Comparison of ENCODE assay signal across 8 cellular contexts in genomic region chr19:1039646-1040475, GRCh38. TPM values are rescaled to one million over a fixed set of nuclear protein-coding genes. Genes with fewer than 3 reads are reported as not detected.
A peak's percentile ranks its signal among the peaks of the same experiment; 100 is the strongest.
DNase-seq lines count a peak whose midpoint lies in the region; ATAC-seq and TF ChIP-seq lines count a peak whose summit lies in the region.

A gene with protein sequence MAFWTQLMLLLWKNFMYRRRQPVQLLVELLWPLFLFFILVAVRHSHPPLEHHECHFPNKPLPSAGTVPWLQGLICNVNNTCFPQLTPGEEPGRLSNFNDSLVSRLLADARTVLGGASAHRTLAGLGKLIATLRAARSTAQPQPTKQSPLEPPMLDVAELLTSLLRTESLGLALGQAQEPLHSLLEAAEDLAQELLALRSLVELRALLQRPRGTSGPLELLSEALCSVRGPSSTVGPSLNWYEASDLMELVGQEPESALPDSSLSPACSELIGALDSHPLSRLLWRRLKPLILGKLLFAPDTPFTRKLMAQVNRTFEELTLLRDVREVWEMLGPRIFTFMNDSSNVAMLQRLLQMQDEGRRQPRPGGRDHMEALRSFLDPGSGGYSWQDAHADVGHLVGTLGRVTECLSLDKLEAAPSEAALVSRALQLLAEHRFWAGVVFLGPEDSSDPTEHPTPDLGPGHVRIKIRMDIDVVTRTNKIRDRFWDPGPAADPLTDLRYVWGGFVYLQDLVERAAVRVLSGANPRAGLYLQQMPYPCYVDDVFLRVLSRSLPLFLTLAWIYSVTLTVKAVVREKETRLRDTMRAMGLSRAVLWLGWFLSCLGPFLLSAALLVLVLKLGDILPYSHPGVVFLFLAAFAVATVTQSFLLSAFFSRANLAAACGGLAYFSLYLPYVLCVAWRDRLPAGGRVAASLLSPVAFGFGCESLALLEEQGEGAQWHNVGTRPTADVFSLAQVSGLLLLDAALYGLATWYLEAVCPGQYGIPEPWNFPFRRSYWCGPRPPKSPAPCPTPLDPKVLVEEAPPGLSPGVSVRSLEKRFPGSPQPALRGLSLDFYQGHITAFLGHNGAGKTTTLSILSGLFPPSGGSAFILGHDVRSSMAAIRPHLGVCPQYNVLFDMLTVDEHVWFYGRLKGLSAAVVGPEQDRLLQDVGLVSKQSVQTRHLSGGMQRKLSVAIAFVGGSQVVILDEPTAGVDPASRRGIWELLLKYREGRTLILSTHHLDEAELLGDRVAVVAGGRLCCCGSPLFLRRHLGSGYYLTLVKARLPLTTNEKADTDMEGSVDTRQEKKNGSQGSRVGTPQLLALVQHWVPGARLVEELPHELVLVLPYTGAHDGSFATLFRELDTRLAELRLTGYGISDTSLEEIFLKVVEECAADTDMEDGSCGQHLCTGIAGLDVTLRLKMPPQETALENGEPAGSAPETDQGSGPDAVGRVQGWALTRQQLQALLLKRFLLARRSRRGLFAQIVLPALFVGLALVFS (N-terminal part only) (plus strand): TSS chr19:1040107. CDS start chr19:1041362, 1,255 bp downstream.

- H3K4me3 ChIP-seq in GM12875 (ENCODE audit: low read depth, low read length) (peak within 1 kb of the TSS; percentile 64), cardiac muscle cell (peak within 1 kb of the TSS; percentile 38), parathyroid adenoma (ENCODE audit: low read depth, low read length) (peak within 1 kb of the TSS; percentile 63), tibial nerve (peak within 1 kb of the TSS; percentile 28 to 59 (median 55))

- peaks cover 8% of the 10 kb centered on the region for H3K4me1 ChIP-seq in cardiac muscle cell (ENCODE audit: low read depth)
- H3K4me1 ChIP-seq in parathyroid adenoma, result peaks cover 5% of the 10 kb centered on the region
- peaks cover 0 to 55% (median 25%) of the 10 kb centered on the region in 4 donors for H3K4me1 ChIP-seq in tibial nerve

- no peaks in the 10 kb centered on the region for H3K79me2 ChIP-seq in parathyroid adenoma

- peak in 1 of 2 donors; percentile 30 for TF ChIP-seq POLR2A in tibial nerve (IDR thresholded peaks at IDR 0.05)

- ATAC-seq in HG02798 (IDR thresholded peaks at IDR 0.05; ENCODE audit: poor library complexity, unreplicated experiment), result peak; percentile 83

- peaks cover 19% of the 10 kb centered on the region for H3K36me3 ChIP-seq in cardiac muscle cell
- no peaks in the 10 kb centered on the region for H3K36me3 ChIP-seq in parathyroid adenoma (ENCODE audit: control insufficient read depth, insufficient read depth, low read length)
- H3K36me3 ChIP-seq in tibial nerve, result peaks cover 0 to 29% (median 0%) of the 10 kb centered on the region in 3 donors

- H3K27ac ChIP-seq in cardiac muscle cell, result peak within 1 kb of the TSS; percentile 53
- H3K27ac ChIP-seq in parathyroid adenoma, result peak within 1 kb of the TSS; percentile 3
- peak within 1 kb of the TSS in 2 of 4 donors; percentile 40 to 70 for H3K27ac ChIP-seq in tibial nerve

- DNase-seq in NCI-H1436 (lab: John Stamatoyannopoulos, UW), result peak; percentile 97
- peak; percentile 92 for DNase-seq in SW480 (ENCODE audit: low spot score)
- peak; percentile 98 for DNase-seq in activated naive CD8-positive, alpha-beta T cell treated with anti-CD3 and anti-CD28 coated beads, Interleukin-2, amount 50 U/mL, for 16 hours (ENCODE audit: low read depth, low spot score)
- peak; percentile 98 to 99 for DNase-seq in cardiac muscle cell (ENCODE audit: low read depth in 1 of 2, low spot score in 1 of 2)
- peak; percentile 91 to 94 for DNase-seq in tibial nerve (ENCODE audit: low spot score in 2 of 2)

- H3K9me3 ChIP-seq in cardiac muscle cell (ENCODE audit: low read depth) (no peaks in the 10 kb centered on the region), parathyroid adenoma (ENCODE audit: control insufficient read depth, low read length) (no peaks in the 10 kb centered on the region), tibial nerve (no peaks in the 10 kb centered on the region)

- H3K27me3 ChIP-seq in cardiac muscle cell, result no peaks in the 10 kb centered on the region
- no peaks in the 10 kb centered on the region for H3K27me3 ChIP-seq in parathyroid adenoma (ENCODE audit: control insufficient read depth, insufficient read depth, low read length)
- peaks cover 0 to 25% of the 10 kb centered on the region in 2 donors for H3K27me3 ChIP-seq in tibial nerve

- peak within 1 kb of the TSS; percentile 77 for H3K4me2 ChIP-seq in parathyroid adenoma (ENCODE audit: low read length)

- H3K9ac ChIP-seq in parathyroid adenoma, result no peak within 1 kb of the TSS

- peak within 1 kb of the TSS; percentile 71 for H2AFZ ChIP-seq in parathyroid adenoma

- no peak for TF ChIP-seq CTCF in GM12875 (IDR thresholded peaks at IDR 0.05; ENCODE audit: borderline replicate concordance, insufficient read depth, low read depth, low read length)
- TF ChIP-seq CTCF in cardiac muscle cell (IDR thresholded peaks at IDR 0.05; ENCODE audit: low read depth, low read length), result no peak
- no peak for TF ChIP-seq CTCF in parathyroid adenoma (IDR thresholded peaks at IDR 0.05)
- peak in 1 of 5 experiments; percentile 38 for TF ChIP-seq CTCF in tibial nerve (IDR thresholded peaks at IDR 0.05)

- WGBS in tibial nerve, 2 donors, result 2 to 5% methylated on average over 20 to 34 of the region's 56 CpGs

- peak in 1 of 2 donors; percentile 76 for TF ChIP-seq EP300 in tibial nerve (IDR thresholded peaks at IDR 0.05)

RNA-seq across cellular contexts. Expression of the gene that starts here (rescaled TPM):
- total RNA-seq in cardiac muscle cell, result 43.6 and 44.0 TPM in 2 replicates
- polyA plus RNA-seq in cardiac muscle cell, result 36.8 and 60.4 TPM in 2 replicates
- 10 to 100 TPM in 3 of 4 donors, 1 to 10 TPM in 1; 9.6 to 25.8 (median 13.7) TPM for total RNA-seq in tibial nerve
